In the genomic region with DNA sequence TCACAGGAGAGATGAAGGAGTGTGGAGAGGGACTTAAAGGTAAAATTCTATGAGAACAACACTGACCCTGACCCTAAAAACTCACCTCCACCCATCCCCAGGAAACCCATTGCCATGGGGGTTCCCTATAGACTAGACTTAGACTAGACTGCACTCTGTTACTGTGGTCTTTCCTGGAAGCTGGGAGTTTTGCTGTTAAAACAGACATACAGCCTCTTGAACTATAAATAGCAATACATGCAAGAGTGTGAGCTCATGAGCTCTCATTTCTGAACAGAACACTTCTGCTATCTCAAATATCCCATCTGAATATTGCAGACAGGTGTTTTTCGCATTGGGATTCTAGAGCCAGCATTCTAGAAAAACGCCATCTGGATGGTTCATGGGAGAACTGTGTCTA, we compare ENCODE assay signal across 12 cellular contexts. TPM values are rescaled to one million over a fixed set of nuclear protein-coding genes. Genes with fewer than 3 reads are reported as not detected.
DNase-seq lines count a peak whose midpoint lies in the region; ATAC-seq and TF ChIP-seq lines count a peak whose summit lies in the region.
"Had no signal": no experiment of that assay in that cellular context is flagged by ENCODE, and none has a peak within 500 bp of the region (broad histone marks: within the 10 kb centered on the region; RNA-seq: fewer than 3 reads in every experiment).

No MANE protein-coding gene starts in this region.

- H3K36me3 ChIP-seq in CD4-positive, alpha-beta memory T cell (ENCODE audit: insufficient read depth, low read length) = no peaks in the 10 kb centered on the region

- peaks cover 41 to 69% (median 58%) of the 10 kb centered on the region in 4 donors for H3K4me1 Mint-ChIP-seq in CD4-positive, alpha-beta memory T cell
- peaks cover 75% of the 10 kb centered on the region for H3K4me1 Mint-ChIP-seq in activated naive CD8-positive, alpha-beta T cell treated with anti-CD3 and anti-CD28 coated beads, Interleukin-2, amount 50 U/mL, for 24 hours
- peaks cover 23% of the 10 kb centered on the region for H3K4me1 Mint-ChIP-seq in WTC11

- CTCF ChIA-PET in CD4-positive, alpha-beta memory T cell (lab: Charles Lee; ENCODE audit: partially characterized antibody) = interaction anchor here (1.3 to 14.4 kb wide), 12 partner anchors 9 to 405 kb away, joined by 4 to 342 read pairs (median 34); a partner anchor contains a TSS
- CTCF ChIA-PET in WTC11 (lab: Charles Lee) = interaction anchor here (2.1 to 3.4 kb wide), 3 partner anchors 171 to 406 kb away, joined by 6 to 28 read pairs (median 10); no protein-coding TSS in a partner anchor

- H3K36me3 Mint-ChIP-seq in CD4-positive, alpha-beta memory T cell = no peaks in the 10 kb centered on the region
- no peaks in the 10 kb centered on the region for H3K36me3 Mint-ChIP-seq in activated naive CD8-positive, alpha-beta T cell treated with anti-CD3 and anti-CD28 coated beads, Interleukin-2, amount 50 U/mL, for 24 hours (ENCODE audit: low read depth)
- H3K36me3 Mint-ChIP-seq in WTC11 = no peaks in the 10 kb centered on the region

- H3K4me1 ChIP-seq in CD4-positive, alpha-beta memory T cell (ENCODE audit: insufficient read depth, low read length) = peaks cover 66% of the 10 kb centered on the region

- peak overlapping the region in 1 of 2 donors; percentile 29 for H3K4me3 ChIP-seq in CD4-positive, alpha-beta memory T cell (ENCODE audit: low read length in 2 of 2)
- H3K4me3 ChIP-seq: mucosa of descending colon had no signal

- no peaks in the 10 kb centered on the region for H3K27me3 ChIP-seq in CD4-positive, alpha-beta memory T cell (ENCODE audit: insufficient read depth, low read length)

- intact Hi-C loops in CD4-positive, alpha-beta memory T cell (cut with micrococcal nuclease) = loop anchor here (5.0 kb wide), 1 partner anchor 45 kb away; no protein-coding TSS in a partner anchor

- peak overlapping the region; percentile 27 for H3K27ac ChIP-seq in CD4-positive, alpha-beta memory T cell (ENCODE audit: low read depth, low read length)

- no peaks in the 10 kb centered on the region for H3K27me3 Mint-ChIP-seq in CD4-positive, alpha-beta memory T cell
- no peaks in the 10 kb centered on the region for H3K27me3 Mint-ChIP-seq in activated naive CD8-positive, alpha-beta T cell treated with anti-CD3 and anti-CD28 coated beads, Interleukin-2, amount 50 U/mL, for 24 hours
- H3K27me3 Mint-ChIP-seq in WTC11 (ENCODE audit: low read depth) = 0 out of 2 replicates have a peak, but pooled peaks cover 2% of the 10 kb centered on the region

- peak overlapping the region; percentile 45 to 84 (median 70) for H3K4me3 Mint-ChIP-seq in CD4-positive, alpha-beta memory T cell
- H3K4me3 Mint-ChIP-seq in activated naive CD8-positive, alpha-beta T cell treated with anti-CD3 and anti-CD28 coated beads, Interleukin-2, amount 50 U/mL, for 24 hours = peak overlapping the region; percentile 67
- no peak overlapping the region for H3K4me3 Mint-ChIP-seq in WTC11

- H3K27ac Mint-ChIP-seq in CD4-positive, alpha-beta memory T cell = peak overlapping the region; percentile 10 to 95 (median 88)
- H3K27ac Mint-ChIP-seq in activated naive CD8-positive, alpha-beta T cell treated with anti-CD3 and anti-CD28 coated beads, Interleukin-2, amount 50 U/mL, for 24 hours = peak overlapping the region; percentile 87
- no peak overlapping the region for H3K27ac Mint-ChIP-seq in WTC11

- POLR2A ChIA-PET in CD4-positive, alpha-beta memory T cell (lab: Charles Lee; ENCODE audit: partially characterized antibody) = interaction anchor here (0.8 to 13.7 kb wide), 6 partner anchors 11 to 431 kb away, joined by 3 to 169 read pairs (median 6); a partner anchor contains a TSS
- POLR2A ChIA-PET in WTC11 (lab: Charles Lee) = no interaction called here

- peak in 1 of 5 donors; percentile 38 for DNase-seq in CD4-positive, alpha-beta memory T cell
- no peak for DNase-seq in activated naive CD8-positive, alpha-beta T cell treated with anti-CD3 and anti-CD28 coated beads, Interleukin-2, amount 50 U/mL, for 24 hours
- DNase-seq in midbrain (lab: John Stamatoyannopoulos, UW) (no peak), WTC11 (ENCODE audit: low spot score) (no peak)
- no peak for DNase-seq in stimulated activated CD4-positive, alpha-beta T cell treated with anti-CD3 and anti-CD28 coated beads, Interleukin-12 subunit alpha, Interleukin-12 subunit beta, amount 100 ng/mL, for 4 hours
- DNase-seq: mucosa of descending colon; NCI-H1417 treated with DMSO at 0.1 percent for 48 hours; stimulated activated CD4-positive, alpha-beta T cell treated with anti-CD3 and anti-CD28 coated beads, Interleukin-4, amount 100 ng/mL, for 24 hours had no signal

- H3K9me3 ChIP-seq in CD4-positive, alpha-beta memory T cell (ENCODE audit: control insufficient read depth in 1 of 2, low read length in 2 of 2) = no peaks in the 10 kb centered on the region
- H3K9me3 ChIP-seq: mucosa of descending colon had no signal

- no peaks in the 10 kb centered on the region for H3K9me3 Mint-ChIP-seq in CD4-positive, alpha-beta memory T cell
- H3K9me3 Mint-ChIP-seq in activated naive CD8-positive, alpha-beta T cell treated with anti-CD3 and anti-CD28 coated beads, Interleukin-2, amount 50 U/mL, for 24 hours = no peaks in the 10 kb centered on the region
- H3K9me3 Mint-ChIP-seq in WTC11 = no peaks in the 10 kb centered on the region

- TF ChIP-seq CTCF in WTC11 (IDR thresholded peaks at IDR 0.05) = no peak

- ATAC-seq in GM18868 (IDR thresholded peaks at IDR 0.05; ENCODE audit: unreplicated experiment) (peak; percentile 52), HG03354 (IDR thresholded peaks at IDR 0.05; ENCODE audit: poor library complexity, severe bottlenecking, unreplicated experiment) (peak; percentile 22), HG03520 (IDR thresholded peaks at IDR 0.05; ENCODE audit: unreplicated experiment) (no peak), WTC11 (no peak)
- ATAC-seq in activated naive CD8-positive, alpha-beta T cell treated with anti-CD3 and anti-CD28 coated beads, Interleukin-2, amount 50 U/mL, for 24 hours = peak; percentile 35

TF ChIP-seq in WTC11, 78 proteins besides CTCF, POLR2A, EP300 and RAD21 (continues in another document):
- TF ChIP-seq FOXJ3 (CRISPR knock-in tag; IDR thresholded peaks at IDR 0.05; ENCODE audit: borderline replicate concordance) = no peak
- TF ChIP-seq, protein P1, sequence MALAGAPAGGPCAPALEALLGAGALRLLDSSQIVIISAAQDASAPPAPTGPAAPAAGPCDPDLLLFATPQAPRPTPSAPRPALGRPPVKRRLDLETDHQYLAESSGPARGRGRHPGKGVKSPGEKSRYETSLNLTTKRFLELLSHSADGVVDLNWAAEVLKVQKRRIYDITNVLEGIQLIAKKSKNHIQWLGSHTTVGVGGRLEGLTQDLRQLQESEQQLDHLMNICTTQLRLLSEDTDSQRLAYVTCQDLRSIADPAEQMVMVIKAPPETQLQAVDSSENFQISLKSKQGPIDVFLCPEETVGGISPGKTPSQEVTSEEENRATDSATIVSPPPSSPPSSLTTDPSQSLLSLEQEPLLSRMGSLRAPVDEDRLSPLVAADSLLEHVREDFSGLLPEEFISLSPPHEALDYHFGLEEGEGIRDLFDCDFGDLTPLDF (CRISPR knock-in tag; IDR thresholded peaks at IDR 0.05) = no peak
- TF ChIP-seq, protein P2, sequence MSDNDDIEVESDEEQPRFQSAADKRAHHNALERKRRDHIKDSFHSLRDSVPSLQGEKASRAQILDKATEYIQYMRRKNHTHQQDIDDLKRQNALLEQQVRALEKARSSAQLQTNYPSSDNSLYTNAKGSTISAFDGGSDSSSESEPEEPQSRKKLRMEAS (CRISPR knock-in tag; IDR thresholded peaks at IDR 0.05) = no peak
- no peak for TF ChIP-seq GABPB1 (CRISPR knock-in tag; IDR thresholded peaks at IDR 0.05)
- TF ChIP-seq, protein P3, sequence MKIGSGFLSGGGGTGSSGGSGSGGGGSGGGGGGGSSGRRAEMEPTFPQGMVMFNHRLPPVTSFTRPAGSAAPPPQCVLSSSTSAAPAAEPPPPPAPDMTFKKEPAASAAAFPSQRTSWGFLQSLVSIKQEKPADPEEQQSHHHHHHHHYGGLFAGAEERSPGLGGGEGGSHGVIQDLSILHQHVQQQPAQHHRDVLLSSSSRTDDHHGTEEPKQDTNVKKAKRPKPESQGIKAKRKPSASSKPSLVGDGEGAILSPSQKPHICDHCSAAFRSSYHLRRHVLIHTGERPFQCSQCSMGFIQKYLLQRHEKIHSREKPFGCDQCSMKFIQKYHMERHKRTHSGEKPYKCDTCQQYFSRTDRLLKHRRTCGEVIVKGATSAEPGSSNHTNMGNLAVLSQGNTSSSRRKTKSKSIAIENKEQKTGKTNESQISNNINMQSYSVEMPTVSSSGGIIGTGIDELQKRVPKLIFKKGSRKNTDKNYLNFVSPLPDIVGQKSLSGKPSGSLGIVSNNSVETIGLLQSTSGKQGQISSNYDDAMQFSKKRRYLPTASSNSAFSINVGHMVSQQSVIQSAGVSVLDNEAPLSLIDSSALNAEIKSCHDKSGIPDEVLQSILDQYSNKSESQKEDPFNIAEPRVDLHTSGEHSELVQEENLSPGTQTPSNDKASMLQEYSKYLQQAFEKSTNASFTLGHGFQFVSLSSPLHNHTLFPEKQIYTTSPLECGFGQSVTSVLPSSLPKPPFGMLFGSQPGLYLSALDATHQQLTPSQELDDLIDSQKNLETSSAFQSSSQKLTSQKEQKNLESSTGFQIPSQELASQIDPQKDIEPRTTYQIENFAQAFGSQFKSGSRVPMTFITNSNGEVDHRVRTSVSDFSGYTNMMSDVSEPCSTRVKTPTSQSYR (CRISPR knock-in tag; IDR thresholded peaks at IDR 0.05) = no peak
- TF ChIP-seq, protein P4, sequence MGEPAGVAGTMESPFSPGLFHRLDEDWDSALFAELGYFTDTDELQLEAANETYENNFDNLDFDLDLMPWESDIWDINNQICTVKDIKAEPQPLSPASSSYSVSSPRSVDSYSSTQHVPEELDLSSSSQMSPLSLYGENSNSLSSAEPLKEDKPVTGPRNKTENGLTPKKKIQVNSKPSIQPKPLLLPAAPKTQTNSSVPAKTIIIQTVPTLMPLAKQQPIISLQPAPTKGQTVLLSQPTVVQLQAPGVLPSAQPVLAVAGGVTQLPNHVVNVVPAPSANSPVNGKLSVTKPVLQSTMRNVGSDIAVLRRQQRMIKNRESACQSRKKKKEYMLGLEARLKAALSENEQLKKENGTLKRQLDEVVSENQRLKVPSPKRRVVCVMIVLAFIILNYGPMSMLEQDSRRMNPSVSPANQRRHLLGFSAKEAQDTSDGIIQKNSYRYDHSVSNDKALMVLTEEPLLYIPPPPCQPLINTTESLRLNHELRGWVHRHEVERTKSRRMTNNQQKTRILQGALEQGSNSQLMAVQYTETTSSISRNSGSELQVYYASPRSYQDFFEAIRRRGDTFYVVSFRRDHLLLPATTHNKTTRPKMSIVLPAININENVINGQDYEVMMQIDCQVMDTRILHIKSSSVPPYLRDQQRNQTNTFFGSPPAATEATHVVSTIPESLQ (CRISPR knock-in tag; IDR thresholded peaks at IDR 0.05) = no peak

RNA-seq across cellular contexts. Expression of a gene that starts 51.8 kb away (rescaled TPM):
- total RNA-seq in CD4-positive, alpha-beta memory T cell = under 1 TPM; 0.06 to 0.12 TPM
- under 1 TPM; 0.15 to 0.22 TPM for polyA plus RNA-seq in CD4-positive, alpha-beta memory T cell
- 0.05 to 0.07 TPM in 2 of 3 replicates, not detected in the other for total RNA-seq in WTC11 (2021)
- total RNA-seq: Daoy had no signal

RNA-seq across cellular contexts. Expression of a gene that starts 56.9 kb away (rescaled TPM):
- total RNA-seq in CD4-positive, alpha-beta memory T cell = 1 to 10 TPM; 2.8 to 3.6 TPM
- polyA plus RNA-seq in CD4-positive, alpha-beta memory T cell = 1 to 10 TPM; 1.8 to 3.6 TPM
- not detected in 3 replicates for total RNA-seq in WTC11 (2021)

Comparison
In these comparisons a context has a peak if more than half of its experiments do, and no peak if none do; other contexts are left out.
1. ATAC-seq: peak in GM18868 (single experiment), HG03354 (single experiment) and activated naive CD8-positive, alpha-beta T cell treated with anti-CD3 and anti-CD28 coated beads, Interleukin-2, amount 50 U/mL, for 24 hours (single experiment); none in HG03520 (single experiment) and WTC11 (single experiment).